ENCODE assay signal across 19 cellular contexts in the genomic region with DNA sequence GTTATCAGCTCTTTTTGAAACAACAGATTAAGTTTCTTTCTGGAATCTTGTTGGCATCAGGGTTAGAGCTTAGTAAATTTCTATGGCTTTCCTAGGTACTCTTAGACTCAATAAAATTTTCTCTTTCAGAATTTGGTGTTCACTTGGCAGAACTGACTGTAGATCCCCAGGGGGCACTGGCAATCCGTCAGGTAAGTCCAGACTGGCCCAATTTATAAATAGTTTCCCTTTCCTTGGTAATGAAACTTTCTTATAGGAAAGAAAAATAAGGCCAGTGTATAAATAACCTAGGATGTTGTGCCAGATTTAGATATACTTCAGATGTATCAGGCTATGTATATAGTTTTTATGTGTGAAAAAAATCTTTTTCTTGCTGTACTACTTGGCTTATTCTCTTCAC.
"Had no signal": no experiment of that assay in that cellular context is flagged by ENCODE, and none has a peak within 500 bp of the region (broad histone marks: within the 10 kb centered on the region; RNA-seq: fewer than 3 reads in every experiment).

No MANE protein-coding gene starts in this region.

- H3K9me3 ChIP-seq: gastrocnemius medialis, sigmoid colon, upper lobe of left lung had no signal

- ATAC-seq: esophagus mucosa, gastrocnemius medialis, left ventricle myocardium superior, natural killer cell, WTC11 had no signal

- H3K27me3 ChIP-seq: gastrocnemius medialis, sigmoid colon, upper lobe of left lung had no signal

- H3K27ac Mint-ChIP-seq: activated naive CD4-positive, alpha-beta T cell treated with anti-CD3 and anti-CD28 coated beads, Interleukin-2, amount 10 ng/mL, durations not matched to agents 7 days and 5 days had no signal

- H3K4me3 ChIP-seq: gastrocnemius medialis, sigmoid colon, smooth muscle cell, upper lobe of left lung had no signal

- H3K27ac ChIP-seq: gastrocnemius medialis, sigmoid colon, upper lobe of left lung had no signal

- DNase-seq: activated effector memory CD4-positive, alpha-beta T cell treated with anti-CD3 and anti-CD28 coated beads, Interleukin-2, amount 50 U/mL, for 16 hours; activated naive CD4-positive, alpha-beta T cell treated with anti-CD3 and anti-CD28 coated beads, Interleukin-2, amount 10 ng/mL, durations not matched to agents 7 days and 5 days; activated T-cell treated with anti-CD3 and anti-CD28 coated beads, Interleukin-2, amount 50 U/mL, for 1 hour; amygdala; effector memory CD4-positive, alpha-beta T cell; gastrocnemius medialis; hippocampal formation; left ventricle myocardium superior; mammary epithelial cell; midbrain; natural killer cell; sigmoid colon; stimulated activated CD4-positive, alpha-beta T cell treated with anti-CD3 and anti-CD28 coated beads, Interleukin-2, amount 100 ng/mL, for 48 hours; stimulated activated naive CD4-positive, alpha-beta T cell; T1000; upper lobe of left lung had no signal

- H3K4me3 Mint-ChIP-seq: activated naive CD4-positive, alpha-beta T cell treated with anti-CD3 and anti-CD28 coated beads, Interleukin-2, amount 10 ng/mL, durations not matched to agents 7 days and 5 days; natural killer cell; WTC11 had no signal

- H3K4me2 ChIP-seq: smooth muscle cell had no signal

- H3K9me3 Mint-ChIP-seq: activated naive CD4-positive, alpha-beta T cell treated with anti-CD3 and anti-CD28 coated beads, Interleukin-2, amount 10 ng/mL, durations not matched to agents 7 days and 5 days; natural killer cell; WTC11 had no signal

- H3K27me3 Mint-ChIP-seq: activated naive CD4-positive, alpha-beta T cell treated with anti-CD3 and anti-CD28 coated beads, Interleukin-2, amount 10 ng/mL, durations not matched to agents 7 days and 5 days had no signal
